In genomic region chr5:58775699-58776098, GRCh38 we compare ENCODE assay signal across 12 cellular contexts.
A peak's percentile ranks its signal among the peaks of the same experiment; 100 is the strongest.
DNase-seq lines count a peak whose midpoint lies in the region; ATAC-seq and TF ChIP-seq lines count a peak whose summit lies in the region.
"Had no signal": no experiment of that assay in that cellular context is flagged by ENCODE, and none has a peak within 500 bp of the region (broad histone marks: within the 10 kb centered on the region; RNA-seq: fewer than 3 reads in every experiment).

No MANE protein-coding gene starts in this region.

- no peaks in the 10 kb centered on the region for H4K20me1 ChIP-seq in H9 (ENCODE audit: control insufficient read depth, insufficient read depth, insufficient read length)

- H3K23me2 ChIP-seq in H9 (ENCODE audit: insufficient read length, low read depth, low read length, poor library complexity, severe bottlenecking): no peaks in the 10 kb centered on the region

- H3K36me3 Mint-ChIP-seq in H9 (ENCODE audit: insufficient read depth in 1 of 3, low read depth in 3 of 3): no peaks in the 10 kb centered on the region
- H3K36me3 Mint-ChIP-seq: naive thymus-derived CD8-positive, alpha-beta T cell had no signal

- no peak overlapping the region for H4K8ac ChIP-seq in H9 (replicated peaks; ENCODE audit: insufficient read length, low read depth, low read length)

- TF ChIP-seq CTCF in H9 (conservative IDR thresholded peaks at IDR 0.05): no peak

- no peak overlapping the region for H3K4me2 ChIP-seq in H9 (ENCODE audit: insufficient read depth, insufficient read length, low read length)

- no peak overlapping the region for H2AK5ac ChIP-seq in H9 (ENCODE audit: insufficient read length, low read length)

- no peaks in the 10 kb centered on the region for H3K4me1 ChIP-seq in H9 (ENCODE audit: insufficient read depth, low read length)

- no peak overlapping the region for H3K56ac ChIP-seq in H9 (ENCODE audit: insufficient read length, low read depth, low read length)

- H3K4me3 Mint-ChIP-seq in H9: no peak overlapping the region
- H3K4me3 Mint-ChIP-seq: naive thymus-derived CD8-positive, alpha-beta T cell had no signal

- no peak overlapping the region for H3K23ac ChIP-seq in H9 (ENCODE audit: insufficient read length, low read depth, low read length)

- H4K5ac ChIP-seq in H9 (ENCODE audit: insufficient read length, low read depth, low read length): no peak overlapping the region

- H4K91ac ChIP-seq in H9 (ENCODE audit: insufficient read length, low read depth, low read length): no peak overlapping the region

- no peaks in the 10 kb centered on the region for H3K79me2 ChIP-seq in H9 (ENCODE audit: insufficient read depth, low read length)

- H3K9me3 ChIP-seq in H9 (ENCODE audit: control insufficient read depth, low read depth, low read length): no peaks in the 10 kb centered on the region

- H3K79me1 ChIP-seq in H9 (ENCODE audit: insufficient read depth, low read depth, low read length, poor library complexity, severe bottlenecking): no peaks in the 10 kb centered on the region

- H2AFZ ChIP-seq in H9 (ENCODE audit: low read length): no peak overlapping the region

- no peak overlapping the region for H3K27ac ChIP-seq in H9 (ENCODE audit: insufficient read length, low read depth, low read length)

- H3K4me1 Mint-ChIP-seq in H9: no peaks in the 10 kb centered on the region
- H3K4me1 Mint-ChIP-seq: naive thymus-derived CD8-positive, alpha-beta T cell had no signal

- no peak overlapping the region for H3K14ac ChIP-seq in H9 (ENCODE audit: insufficient read depth, low read length)

- H2BK120ac ChIP-seq in H9 (ENCODE audit: low read depth, low read length, poor library complexity, severe bottlenecking): no peak overlapping the region

- H3K27me3 Mint-ChIP-seq in H9 (ENCODE audit: low read depth): no peaks in the 10 kb centered on the region

- no peak overlapping the region for H3K4ac ChIP-seq in H9 (ENCODE audit: low read depth, low read length)

- no peak overlapping the region for H3K18ac ChIP-seq in H9 (ENCODE audit: insufficient read length, low read depth, low read length)

- no peaks in the 10 kb centered on the region for H3K27me3 ChIP-seq in H9 (ENCODE audit: insufficient read depth, low read length)

- H3K27ac Mint-ChIP-seq in H9: no peak overlapping the region; a peak in 1 of 7 replicates
- H3K27ac Mint-ChIP-seq: naive thymus-derived CD8-positive, alpha-beta T cell had no signal

- H3T11ph ChIP-seq in H9 (ENCODE audit: low read length): no peak overlapping the region

- no peak overlapping the region for H3K9ac ChIP-seq in H9 (ENCODE audit: extremely low read depth, insufficient read length, low read length)

- H2BK12ac ChIP-seq in H9 (ENCODE audit: insufficient read length, low read depth, low read length): no peak overlapping the region

- H2BK5ac ChIP-seq in H9 (ENCODE audit: insufficient read length, low read length): no peak overlapping the region

- H3K9me3 Mint-ChIP-seq in H9: no peaks in the 10 kb centered on the region

- H2BK20ac ChIP-seq in H9 (ENCODE audit: low read depth, low read length, poor library complexity, severe bottlenecking): no peak overlapping the region

- H2BK15ac ChIP-seq in H9 (ENCODE audit: low read depth, low read length): no peak overlapping the region

- no CpG with 5 or more reads among the region's 2 CpGs for WGBS in H9 (ENCODE audit: extremely low coverage, insufficient read length, low lambda C conversion rate)

- DNase-seq in dermis blood vessel endothelial cell: peak; percentile 5
- no peak for DNase-seq in amygdala (lab: John Stamatoyannopoulos, UW)
- DNase-seq in NCI-H524 treated with DMSO at 0.1 percent for 48 hours (lab: John Stamatoyannopoulos, UW): no peak
- DNase-seq in H9: no peak
- DNase-seq in NCI-H187 (lab: John Stamatoyannopoulos, UW): no peak
- DNase-seq: COR-L47; naive thymus-derived CD8-positive, alpha-beta T cell; NCI-H2171; stimulated activated CD4-positive, alpha-beta T cell treated with anti-CD3 and anti-CD28 coated beads, Interleukin-12 subunit alpha, Interleukin-12 subunit beta, amount 100 ng/mL, for 4 hours had no signal

- peak; percentile 76 for ATAC-seq in GM18868 (IDR thresholded peaks at IDR 0.05; ENCODE audit: unreplicated experiment)
- peak; percentile 61 for ATAC-seq in GM21360 (IDR thresholded peaks at IDR 0.05; ENCODE audit: unreplicated experiment)
- ATAC-seq in HG03045 (IDR thresholded peaks at IDR 0.05; ENCODE audit: unreplicated experiment): peak; percentile 76
- ATAC-seq: naive thymus-derived CD8-positive, alpha-beta T cell had no signal
